10 cellular contexts compared by ENCODE assay signal in the genomic region with DNA sequence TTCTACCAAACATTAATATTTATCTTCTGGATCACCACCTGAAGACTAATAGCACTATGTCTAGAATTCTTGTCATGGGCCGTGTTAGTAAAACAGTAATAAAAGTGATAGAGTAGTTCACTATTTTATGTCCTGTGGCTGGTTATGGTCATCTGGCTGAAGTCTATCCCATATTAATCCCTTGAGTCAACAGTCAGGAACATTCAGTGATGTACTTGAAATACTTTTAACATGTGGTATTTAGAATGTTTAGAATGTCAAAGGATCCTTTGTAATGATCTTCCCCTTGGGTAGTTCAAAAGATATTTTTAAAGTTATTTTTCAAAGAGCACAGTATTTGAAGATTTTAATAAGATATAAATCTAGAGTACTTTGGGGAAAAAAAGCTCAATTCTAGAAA.
DNase-seq lines count a peak whose midpoint lies in the region; ATAC-seq, FAIRE-seq and TF ChIP-seq lines count a peak whose summit lies in the region.
"Had no signal": no experiment of that assay in that cellular context is flagged by ENCODE, and none has a peak within 500 bp of the region (broad histone marks: within the 10 kb centered on the region; RNA-seq: fewer than 3 reads in every experiment).

No MANE protein-coding gene starts in this region.

- TF ChIP-seq POLR2A in transverse colon (IDR thresholded peaks at IDR 0.05), result no peak
- no peak for TF ChIP-seq POLR2A in GM12892 (IDR thresholded peaks at IDR 0.05; ENCODE audit: low read depth, low read length)

- CTCF ChIA-PET in activated CD4-positive, alpha-beta T cell treated with anti-CD3 and anti-CD28 coated beads, Interleukin-2, amount 10 ng/mL, durations not matched to agents 7 days and 5 days (lab: Charles Lee), result interaction anchor here (0.9 to 1.5 kb wide), 2 partner anchors 9 to 10 kb away, joined by 3 read pairs; no protein-coding TSS in a partner anchor

- H3K9me3 Mint-ChIP-seq in activated CD4-positive, alpha-beta T cell treated with anti-CD3 and anti-CD28 coated beads, Interleukin-2, amount 10 ng/mL, durations not matched to agents 7 days and 5 days, result no peaks in the 10 kb centered on the region

- POLR2A ChIA-PET in activated CD4-positive, alpha-beta T cell treated with anti-CD3 and anti-CD28 coated beads, Interleukin-2, amount 10 ng/mL, durations not matched to agents 7 days and 5 days (lab: Charles Lee), result no interaction called here

- no peaks in the 10 kb centered on the region for H3K27me3 Mint-ChIP-seq in activated CD4-positive, alpha-beta T cell treated with anti-CD3 and anti-CD28 coated beads, Interleukin-2, amount 10 ng/mL, durations not matched to agents 7 days and 5 days

- H3K4me3 ChIP-seq in transverse colon, result no peak overlapping the region
- H3K4me3 ChIP-seq: BLaER1 treated with 17β-estradiol and CSF1 and Interleukin-3, amounts not matched to agents 10 nM and 100 nM had no signal

- in situ Hi-C loops in transverse colon (cut with MboI; ENCODE audit: low pct_ligation_motif_present in 1 of 4, low pct_unique_long_range_greater_than_20kb in 1 of 4, low sequenced_read_pairs in 3 of 4), result no loop called here

- peaks cover 37% of the 10 kb centered on the region for H3K36me3 Mint-ChIP-seq in activated CD4-positive, alpha-beta T cell treated with anti-CD3 and anti-CD28 coated beads, Interleukin-2, amount 10 ng/mL, durations not matched to agents 7 days and 5 days (ENCODE audit: low read depth)

- peak overlapping the region; percentile 57 for H3K27ac Mint-ChIP-seq in activated CD4-positive, alpha-beta T cell treated with anti-CD3 and anti-CD28 coated beads, Interleukin-2, amount 10 ng/mL, durations not matched to agents 7 days and 5 days

- H3K4me1 ChIP-seq in transverse colon, result peaks cover 22 to 89% (median 47%) of the 10 kb centered on the region in 4 donors

- peaks cover 47% of the 10 kb centered on the region for H3K4me1 Mint-ChIP-seq in activated CD4-positive, alpha-beta T cell treated with anti-CD3 and anti-CD28 coated beads, Interleukin-2, amount 10 ng/mL, durations not matched to agents 7 days and 5 days

- H3K9me3 ChIP-seq in transverse colon, result no peaks in the 10 kb centered on the region
- H3K9me3 ChIP-seq: BLaER1 treated with 17β-estradiol and CSF1 and Interleukin-3, amounts not matched to agents 10 nM and 100 nM had no signal

- no peaks in the 10 kb centered on the region for H3K27me3 ChIP-seq in transverse colon
- H3K27me3 ChIP-seq: BLaER1 treated with 17β-estradiol and CSF1 and Interleukin-3, amounts not matched to agents 10 nM and 100 nM had no signal

- no peaks in the 10 kb centered on the region for H3K36me3 ChIP-seq in transverse colon

- FAIRE-seq in GM12892 (lab: Jason Lieb, UNC), result no peak

- TF ChIP-seq CTCF in transverse colon (IDR thresholded peaks at IDR 0.05), result no peak

- no peak for TF ChIP-seq EP300 in transverse colon (IDR thresholded peaks at IDR 0.05; ENCODE audit: low read depth)

- no peak for DNase-seq in activated CD4-positive, alpha-beta T cell treated with anti-CD3 and anti-CD28 coated beads, Interleukin-2, amount 10 ng/mL, durations not matched to agents 7 days and 5 days
- no peak for DNase-seq in activated CD4-positive, alpha-beta T cell treated with anti-CD3 and anti-CD28 coated beads for 1 hour
- DNase-seq in astrocyte of the hippocampus (ENCODE audit: low read depth, low spot score), result peak; percentile 73
- DNase-seq in kidney glomerular epithelial cell (lab: John Stamatoyannopoulos, UW), result peak; percentile 37
- no peak for DNase-seq in transverse colon
- no peak for DNase-seq in GM12892 (ENCODE audit: insufficient read length)
- DNase-seq in globus pallidus (ENCODE audit: low spot score), result no peak
- DNase-seq: NCI-H510A treated with DMSO at 0.1 percent for 48 hours had no signal

- no peak for ATAC-seq in GM18519 (IDR thresholded peaks at IDR 0.05; ENCODE audit: low FRiP score, unreplicated experiment)

- H3K27ac ChIP-seq in transverse colon, result peak overlapping the region; percentile 64 to 79 (median 70)
- H3K27ac ChIP-seq: BLaER1 treated with 17β-estradiol and CSF1 and Interleukin-3, amounts not matched to agents 10 nM and 100 nM had no signal

- intact Hi-C loops in transverse colon (cut with DNase I; ENCODE audit: low total_unique reads), result loop anchor here (2.0 kb wide), 1 partner anchor 79 kb away; no protein-coding TSS in a partner anchor

- 43 to 59% methylated on average over 1 of the region's 1 CpG for WGBS in transverse colon (ENCODE audit: low coverage in 1 of 2), 2 donors

- no peak overlapping the region for H3K4me3 Mint-ChIP-seq in activated CD4-positive, alpha-beta T cell treated with anti-CD3 and anti-CD28 coated beads, Interleukin-2, amount 10 ng/mL, durations not matched to agents 7 days and 5 days

Comparison
In these comparisons a context has a peak if more than half of its experiments do, and no peak if none do; other contexts are left out.
1. DNase-seq: peak in astrocyte of the hippocampus (single experiment) and kidney glomerular epithelial cell (single experiment); none in activated CD4-positive, alpha-beta T cell treated with anti-CD3 and anti-CD28 coated beads, Interleukin-2, amount 10 ng/mL, durations not matched to agents 7 days and 5 days (single experiment), activated CD4-positive, alpha-beta T cell treated with anti-CD3 and anti-CD28 coated beads for 1 hour (single experiment), transverse colon (single experiment), GM12892 (single experiment) and globus pallidus (single experiment).